ENCODE assay signal across 10 cellular contexts in the genomic region with DNA sequence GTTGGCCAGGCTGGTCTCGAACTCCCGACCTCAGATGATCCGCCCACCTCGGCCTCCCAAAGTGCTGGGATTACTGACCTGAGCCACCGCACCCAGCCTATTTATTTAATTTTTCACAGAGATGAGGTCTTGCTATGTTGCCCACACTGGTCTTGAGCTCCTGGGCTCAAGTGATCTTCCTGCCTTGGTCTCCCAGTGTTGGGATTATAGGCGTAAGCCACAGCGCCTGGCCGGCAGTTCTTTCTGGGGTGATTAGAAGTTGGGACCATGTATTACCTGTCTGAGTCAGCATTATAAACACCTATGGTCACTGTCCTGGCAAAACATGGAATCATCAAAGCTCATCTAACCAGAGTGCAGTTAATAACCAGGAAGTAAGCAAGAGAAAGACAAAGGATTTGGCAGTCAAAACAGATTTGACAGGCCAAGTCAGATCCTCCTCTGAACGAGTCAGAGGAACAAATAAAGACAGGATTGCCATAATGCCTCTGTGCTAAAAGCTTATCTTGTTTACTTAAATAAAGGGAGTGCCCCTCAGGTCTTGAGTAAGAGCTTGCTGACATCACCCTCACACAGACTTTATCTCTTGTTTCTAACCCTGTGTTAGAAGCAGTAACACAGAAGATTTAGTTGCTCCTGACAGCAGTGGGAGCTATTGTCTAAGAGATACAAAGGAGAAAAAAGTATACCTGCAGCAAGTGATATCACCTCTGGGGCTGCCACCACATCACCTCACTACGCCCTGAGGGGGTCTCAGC. TPM values are rescaled to one million over a fixed set of nuclear protein-coding genes. Genes with fewer than 3 reads are reported as not detected.
DNase-seq lines count a peak whose midpoint lies in the region; ATAC-seq and TF ChIP-seq lines count a peak whose summit lies in the region.
"Had no signal": no experiment of that assay in that cellular context is flagged by ENCODE, and none has a peak within 500 bp of the region (broad histone marks: within the 10 kb centered on the region; RNA-seq: fewer than 3 reads in every experiment).

No MANE protein-coding gene starts in this region.

- H3K9me3 ChIP-seq in BLaER1 treated with 17β-estradiol and CSF1 and Interleukin-3, amounts not matched to agents 10 nM and 100 nM (replicated peaks in 1 of 11) = no peaks in the 10 kb centered on the region
- no peaks in the 10 kb centered on the region for H3K9me3 ChIP-seq in right lobe of liver

- DNase-seq in M059J (ENCODE audit: low read depth) = peak; percentile 24
- peak; percentile 44 for DNase-seq in astrocyte of the hippocampus (ENCODE audit: low read depth, low spot score)
- DNase-seq in right lobe of liver = peak in 1 of 3 donors; percentile 72
- DNase-seq in D341Med (ENCODE audit: low spot score) = no peak
- DNase-seq in activated naive CD8-positive, alpha-beta T cell treated with anti-CD3 and anti-CD28 coated beads, Interleukin-2, amount 50 U/mL, for 24 hours = no peak
- DNase-seq: T-helper 17 cell had no signal

- no peak overlapping the region for H3K4me3 ChIP-seq in BLaER1 treated with 17β-estradiol and CSF1 and Interleukin-3, amounts not matched to agents 10 nM and 100 nM
- peak overlapping the region in 1 of 3 donors; percentile 71 for H3K4me3 ChIP-seq in right lobe of liver

- peak overlapping the region in 8 of 11 experiments; percentile 8 to 75 (median 38); a peak in 11 of 22 replicates for H3K27ac ChIP-seq in BLaER1 treated with 17β-estradiol and CSF1 and Interleukin-3, amounts not matched to agents 10 nM and 100 nM
- peak overlapping the region; percentile 77 to 94 (median 83) for H3K27ac ChIP-seq in right lobe of liver

- H4K20me1 ChIP-seq in BLaER1 treated with 17β-estradiol and CSF1 and Interleukin-3, amounts not matched to agents 10 nM and 100 nM = peaks cover 0 to 15% (median 0%) of the 10 kb centered on the region in 11 experiments; a peak in 5 of 22 replicates

- H3K27me3 Mint-ChIP-seq in activated naive CD8-positive, alpha-beta T cell treated with anti-CD3 and anti-CD28 coated beads, Interleukin-2, amount 50 U/mL, for 24 hours = no peaks in the 10 kb centered on the region
- H3K27me3 Mint-ChIP-seq: memory B cell, T-helper 17 cell had no signal

- H3K36me3 Mint-ChIP-seq in activated naive CD8-positive, alpha-beta T cell treated with anti-CD3 and anti-CD28 coated beads, Interleukin-2, amount 50 U/mL, for 24 hours (ENCODE audit: low read depth) = peaks cover 14% of the 10 kb centered on the region

- intact Hi-C loops in right lobe of liver (cut with DNase I) = no loop called here

- peak overlapping the region in 4 of 11 experiments; percentile 6 to 43 (median 21); a peak in 4 of 22 replicates for H3K9ac ChIP-seq in BLaER1 treated with 17β-estradiol and CSF1 and Interleukin-3, amounts not matched to agents 10 nM and 100 nM

- H3K4me1 Mint-ChIP-seq in activated naive CD8-positive, alpha-beta T cell treated with anti-CD3 and anti-CD28 coated beads, Interleukin-2, amount 50 U/mL, for 24 hours = peaks cover 24% of the 10 kb centered on the region
- H3K4me1 Mint-ChIP-seq: memory B cell, T-helper 17 cell had no signal

- peak overlapping the region in 5 of 11 experiments; percentile 15 to 43 (median 18); a peak in 8 of 22 replicates for H3K4me2 ChIP-seq in BLaER1 treated with 17β-estradiol and CSF1 and Interleukin-3, amounts not matched to agents 10 nM and 100 nM

- H3K4me1 ChIP-seq in BLaER1 treated with 17β-estradiol and CSF1 and Interleukin-3, amounts not matched to agents 10 nM and 100 nM = peaks cover 38 to 76% (median 66%) of the 10 kb centered on the region in 10 experiments
- peaks cover 0 to 64% (median 29%) of the 10 kb centered on the region in 4 donors for H3K4me1 ChIP-seq in right lobe of liver

- TF ChIP-seq POLR2A in right lobe of liver (IDR thresholded peaks at IDR 0.05) = peak; percentile 28

- no peak overlapping the region for H3K27ac Mint-ChIP-seq in activated naive CD8-positive, alpha-beta T cell treated with anti-CD3 and anti-CD28 coated beads, Interleukin-2, amount 50 U/mL, for 24 hours
- H3K27ac Mint-ChIP-seq: memory B cell, T-helper 17 cell had no signal

- H3K27me3 ChIP-seq in BLaER1 treated with 17β-estradiol and CSF1 and Interleukin-3, amounts not matched to agents 10 nM and 100 nM = no peaks in the 10 kb centered on the region
- no peaks in the 10 kb centered on the region for H3K27me3 ChIP-seq in right lobe of liver

- H3K4me3 Mint-ChIP-seq in activated naive CD8-positive, alpha-beta T cell treated with anti-CD3 and anti-CD28 coated beads, Interleukin-2, amount 50 U/mL, for 24 hours = no peak overlapping the region
- H3K4me3 Mint-ChIP-seq: memory B cell, T-helper 17 cell had no signal

- 19% methylated on average over 10 of the region's 10 CpGs for WGBS in right lobe of liver (ENCODE audit: insufficient coverage, low coverage, low lambda C conversion rate, missing lambda C conversion rate)

- ATAC-seq in right lobe of liver (peak; percentile 54 to 76 (median 66)), HG02610 (IDR thresholded peaks at IDR 0.05; ENCODE audit: unreplicated experiment) (no peak), GM21360 (IDR thresholded peaks at IDR 0.05; ENCODE audit: unreplicated experiment) (no peak)
- no peak for ATAC-seq in activated naive CD8-positive, alpha-beta T cell treated with anti-CD3 and anti-CD28 coated beads, Interleukin-2, amount 50 U/mL, for 24 hours
- ATAC-seq: T-helper 17 cell had no signal

- TF ChIP-seq CTCF in right lobe of liver (IDR thresholded peaks at IDR 0.05) = peak; percentile 22 to 39 (median 30)

- H3K36me3 ChIP-seq in BLaER1 treated with 17β-estradiol and CSF1 and Interleukin-3, amounts not matched to agents 10 nM and 100 nM = peaks cover 16 to 85% (median 43%) of the 10 kb centered on the region in 11 experiments; a peak in 20 of 22 replicates
- H3K36me3 ChIP-seq in right lobe of liver = peaks cover 0 to 33% (median 1%) of the 10 kb centered on the region in 4 donors

- no peaks in the 10 kb centered on the region for H3K9me3 Mint-ChIP-seq in activated naive CD8-positive, alpha-beta T cell treated with anti-CD3 and anti-CD28 coated beads, Interleukin-2, amount 50 U/mL, for 24 hours
- H3K9me3 Mint-ChIP-seq: memory B cell had no signal

RNA-seq across cellular contexts. Expression of a gene that starts 3.7 kb away (rescaled TPM):
- not detected in 2 replicates for total RNA-seq in M059J (2014; rRNA removed; shearing (Covaris generic))
- 100 to 1,000 TPM in 4 of 6 experiments, 10 to 100 TPM in 2; 49.7 to 615 (median 331) TPM for total RNA-seq in right lobe of liver
- total RNA-seq: T-helper 17 cell had no signal

Comparison
In these comparisons a context has a peak if more than half of its experiments do, and no peak if none do; other contexts are left out.
1. DNase-seq: peak in M059J (single experiment) and astrocyte of the hippocampus (single experiment); none in D341Med (single experiment) and activated naive CD8-positive, alpha-beta T cell treated with anti-CD3 and anti-CD28 coated beads, Interleukin-2, amount 50 U/mL, for 24 hours (single experiment).
2. ATAC-seq: peak in right lobe of liver (4 of 4); none in HG02610 (single experiment), activated naive CD8-positive, alpha-beta T cell treated with anti-CD3 and anti-CD28 coated beads, Interleukin-2, amount 50 U/mL, for 24 hours (single experiment) and GM21360 (single experiment).
3. RNA of a gene that starts 3.7 kb away (total RNA-seq): 49.7 to 615 TPM in right lobe of liver; not detected in M059J; every median in the first group is over 10 times any median in the second.